13 cellular contexts compared by ENCODE assay signal in genomic region chr22:28935713-28936112, GRCh38. TPM values are rescaled to one million over a fixed set of nuclear protein-coding genes. Genes with fewer than 3 reads are reported as not detected.
A peak's percentile ranks its signal among the peaks of the same experiment; 100 is the strongest.
DNase-seq lines count a peak whose midpoint lies in the region; ATAC-seq and TF ChIP-seq lines count a peak whose summit lies in the region.
"Had no signal": no experiment of that assay in that cellular context is flagged by ENCODE, and none has a peak within 500 bp of the region (broad histone marks: within the 10 kb centered on the region; RNA-seq: fewer than 3 reads in every experiment).

No MANE protein-coding gene starts in this region.

- POLR2A ChIA-PET in MCF 10A (lab: Yijun Ruan, JAX) (interaction anchor here (0.9 to 1.0 kb wide), 2 partner anchors 27 to 76 kb away, joined by 3 read pairs; no protein-coding TSS in a partner anchor), Panc1 (lab: Charles Lee) (no interaction called here)

- H3K27me3 Mint-ChIP-seq in MCF 10A (ENCODE audit: insufficient read depth, unreplicated experiment) = no peaks in the 10 kb centered on the region
- H3K27me3 Mint-ChIP-seq in type B pancreatic cell = no peaks in the 10 kb centered on the region
- peaks cover 56% of the 10 kb centered on the region for H3K27me3 Mint-ChIP-seq in activated naive CD8-positive, alpha-beta T cell treated with anti-CD3 and anti-CD28 coated beads, Interleukin-2, amount 50 U/mL, for 24 hours

- CTCF ChIA-PET in MCF 10A (lab: Yijun Ruan, JAX) = no interaction called here
- CTCF ChIA-PET in Panc1 (lab: Charles Lee) = no interaction called here

- no peaks in the 10 kb centered on the region for H3K36me3 Mint-ChIP-seq in MCF 10A (ENCODE audit: insufficient read depth, unreplicated experiment)
- H3K36me3 Mint-ChIP-seq in type B pancreatic cell = peaks cover 4% of the 10 kb centered on the region
- H3K36me3 Mint-ChIP-seq in activated naive CD8-positive, alpha-beta T cell treated with anti-CD3 and anti-CD28 coated beads, Interleukin-2, amount 50 U/mL, for 24 hours (ENCODE audit: low read depth) = no peaks in the 10 kb centered on the region

- H3K4me3 ChIP-seq in breast epithelium (no peak overlapping the region), Panc1 (ENCODE audit: low read depth in 2 of 2, low read length in 2 of 2) (no peak overlapping the region), fibroblast of pulmonary artery (replicated peaks; ENCODE audit: low read depth, low read length) (no peak overlapping the region)
- H3K4me3 ChIP-seq: esophagus squamous epithelium, SJSA1 had no signal

- H3K9me3 ChIP-seq in breast epithelium (no peaks in the 10 kb centered on the region), Panc1 (ENCODE audit: control insufficient read depth, insufficient read depth, low read depth, low read length) (no peaks in the 10 kb centered on the region)
- H3K9me3 ChIP-seq: esophagus squamous epithelium, SJSA1 had no signal

- TF ChIP-seq CTCF in MCF 10A (IDR thresholded peaks at IDR 0.05; ENCODE audit: unreplicated experiment) (peak; percentile 26), breast epithelium (IDR thresholded peaks at IDR 0.05) (no peak), Panc1 (IDR thresholded peaks at IDR 0.05) (peak; percentile 17), fibroblast of pulmonary artery (IDR thresholded peaks at IDR 0.05; ENCODE audit: low read length, missing control alignments) (peak; percentile 33), type B pancreatic cell (conservative IDR thresholded peaks at IDR 0.05) (peak; percentile 63)

- H3K4me1 Mint-ChIP-seq in MCF 10A (ENCODE audit: insufficient read depth, unreplicated experiment) (peaks cover 5% of the 10 kb centered on the region), type B pancreatic cell (ENCODE audit: unreplicated experiment) (peaks cover 81% of the 10 kb centered on the region)
- H3K4me1 Mint-ChIP-seq in activated naive CD8-positive, alpha-beta T cell treated with anti-CD3 and anti-CD28 coated beads, Interleukin-2, amount 50 U/mL, for 24 hours = no peaks in the 10 kb centered on the region

- ATAC-seq in Panc1 (no peak), HG02884 (IDR thresholded peaks at IDR 0.05; ENCODE audit: unreplicated experiment) (no peak)
- no peak for ATAC-seq in activated naive CD8-positive, alpha-beta T cell treated with anti-CD3 and anti-CD28 coated beads, Interleukin-2, amount 50 U/mL, for 24 hours

- H3K4me1 ChIP-seq in breast epithelium (no peaks in the 10 kb centered on the region), Panc1 (ENCODE audit: control insufficient read depth, insufficient read depth, low read length) (no peaks in the 10 kb centered on the region)
- H3K4me1 ChIP-seq: SJSA1 had no signal

- no peaks in the 10 kb centered on the region for H3K27me3 ChIP-seq in breast epithelium
- no peaks in the 10 kb centered on the region for H3K27me3 ChIP-seq in Panc1 (ENCODE audit: control insufficient read depth, insufficient read depth, low read length)
- H3K27me3 ChIP-seq: esophagus squamous epithelium, SJSA1 had no signal

- no peak overlapping the region for H3K27ac ChIP-seq in breast epithelium
- no peak overlapping the region for H3K27ac ChIP-seq in Panc1 (ENCODE audit: low read length)
- H3K27ac ChIP-seq: esophagus squamous epithelium, SJSA1 had no signal

- no peak for DNase-seq in MCF 10A (ENCODE audit: unreplicated experiment)
- DNase-seq in breast epithelium (ENCODE audit: low spot score in 2 of 2) = no peak
- DNase-seq in Panc1 (ENCODE audit: low read depth, low spot score) = no peak
- no peak for DNase-seq in fibroblast of pulmonary artery (ENCODE audit: low read depth)
- no peak for DNase-seq in type B pancreatic cell (ENCODE audit: extremely low spot score, unreplicated experiment)
- DNase-seq in 8988T = no peak
- no peak for DNase-seq in activated naive CD8-positive, alpha-beta T cell treated with anti-CD3 and anti-CD28 coated beads, Interleukin-2, amount 50 U/mL, for 24 hours
- DNase-seq: central memory CD4-positive, alpha-beta T cell; esophagus squamous epithelium; NCI-H82; small intestine had no signal

- no peak overlapping the region for H3K27ac Mint-ChIP-seq in MCF 10A (ENCODE audit: low read depth, unreplicated experiment)
- no peak overlapping the region for H3K27ac Mint-ChIP-seq in type B pancreatic cell
- H3K27ac Mint-ChIP-seq in activated naive CD8-positive, alpha-beta T cell treated with anti-CD3 and anti-CD28 coated beads, Interleukin-2, amount 50 U/mL, for 24 hours = no peak overlapping the region

- H3K36me3 ChIP-seq in breast epithelium = no peaks in the 10 kb centered on the region
- no peaks in the 10 kb centered on the region for H3K36me3 ChIP-seq in Panc1 (ENCODE audit: control insufficient read depth, insufficient read depth, low read length)
- H3K36me3 ChIP-seq: esophagus squamous epithelium, SJSA1 had no signal

- intact Hi-C loops in MCF 10A (cut with micrococcal nuclease) (no loop called here), breast epithelium (cut with DNase I; ENCODE audit: low total_unique reads) (no loop called here), Panc1 (cut with micrococcal nuclease; ENCODE audit: unreplicated experiment) (no loop called here)

- H3K9me3 Mint-ChIP-seq in MCF 10A (ENCODE audit: unreplicated experiment) (no peaks in the 10 kb centered on the region), type B pancreatic cell (no peaks in the 10 kb centered on the region)
- no peaks in the 10 kb centered on the region for H3K9me3 Mint-ChIP-seq in activated naive CD8-positive, alpha-beta T cell treated with anti-CD3 and anti-CD28 coated beads, Interleukin-2, amount 50 U/mL, for 24 hours

- in situ Hi-C loops in Panc1 (cut with HindIII; ENCODE audit: low pct_unique_long_range_greater_than_20kb, low sequenced_read_pairs) = no loop called here

- H3K4me3 Mint-ChIP-seq in MCF 10A (ENCODE audit: unreplicated experiment) (no peak overlapping the region), type B pancreatic cell (no peak overlapping the region)
- no peak overlapping the region for H3K4me3 Mint-ChIP-seq in activated naive CD8-positive, alpha-beta T cell treated with anti-CD3 and anti-CD28 coated beads, Interleukin-2, amount 50 U/mL, for 24 hours

- no peak for TF ChIP-seq POLR2A in breast epithelium (IDR thresholded peaks at IDR 0.05)

- BruUV-seq in MCF 10A (replicated peaks; lab: Mats Ljungman, UMichigan) (no TSS peak), Panc1 (replicated peaks; lab: Mats Ljungman, UMichigan) (no TSS peak)

RNA-seq across cellular contexts. Expression of gene ZNRF3, which starts 52.3 kb away (rescaled TPM):
- total RNA-seq in MCF 10A (2022) = 7.1 and 7.9 TPM in 2 replicates
- 1 to 10 TPM; 6.9 to 7.9 (median 6.9) TPM for total RNA-seq in breast epithelium
- 7.3 TPM for total RNA-seq in Panc1 (2021; ENCODE audit: unreplicated experiment)
- 5.3 TPM for polyA plus RNA-seq in Panc1 (2012; ENCODE audit: insufficient read length)
- 17.9 and 23.1 TPM in 2 replicates for total RNA-seq in type B pancreatic cell (ENCODE audit: low replicate concordance)

Comparison
In these comparisons a context has a peak if more than half of its experiments do, and no peak if none do; other contexts are left out.
1. CTCF ChIP-seq: peak in MCF 10A (single experiment), Panc1 (single experiment), fibroblast of pulmonary artery (single experiment) and type B pancreatic cell (single experiment); none in breast epithelium (0 of 3).